In the genomic region with DNA sequence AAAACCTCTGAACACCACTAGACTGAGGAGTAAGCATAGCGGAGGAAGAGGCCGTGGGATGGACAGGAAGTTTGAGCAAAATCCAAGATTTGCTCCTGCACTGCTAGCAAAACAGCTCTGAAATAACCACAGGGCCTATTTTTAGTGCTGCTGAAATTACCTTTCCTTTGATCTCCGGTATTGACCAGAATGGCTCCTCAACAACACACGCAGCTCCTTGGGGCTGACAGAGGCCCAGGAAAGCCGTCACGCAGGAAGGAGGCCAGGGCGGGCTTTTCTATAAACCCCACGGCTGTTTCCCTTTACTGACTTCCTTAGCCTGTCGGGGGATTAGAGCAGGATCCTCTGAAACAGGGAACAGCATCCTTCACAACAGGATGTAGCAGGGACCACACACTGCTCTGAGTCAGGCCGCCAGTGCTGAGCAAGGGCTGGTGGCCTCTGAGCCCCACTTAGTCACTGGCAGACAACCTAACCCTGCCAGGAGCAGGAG, we compare ENCODE assay signal across 1 cellular context.
TF ChIP-seq lines count a peak whose summit lies in the region.

No MANE protein-coding gene starts in this region.

TF ChIP-seq in SK-N-SH treated with all-trans-retinoic acid at 6 μM for 48 hours, 23 proteins besides CTCF, POLR2A, EP300 and RAD21 (continued from another document):
- TF ChIP-seq, protein P1, sequence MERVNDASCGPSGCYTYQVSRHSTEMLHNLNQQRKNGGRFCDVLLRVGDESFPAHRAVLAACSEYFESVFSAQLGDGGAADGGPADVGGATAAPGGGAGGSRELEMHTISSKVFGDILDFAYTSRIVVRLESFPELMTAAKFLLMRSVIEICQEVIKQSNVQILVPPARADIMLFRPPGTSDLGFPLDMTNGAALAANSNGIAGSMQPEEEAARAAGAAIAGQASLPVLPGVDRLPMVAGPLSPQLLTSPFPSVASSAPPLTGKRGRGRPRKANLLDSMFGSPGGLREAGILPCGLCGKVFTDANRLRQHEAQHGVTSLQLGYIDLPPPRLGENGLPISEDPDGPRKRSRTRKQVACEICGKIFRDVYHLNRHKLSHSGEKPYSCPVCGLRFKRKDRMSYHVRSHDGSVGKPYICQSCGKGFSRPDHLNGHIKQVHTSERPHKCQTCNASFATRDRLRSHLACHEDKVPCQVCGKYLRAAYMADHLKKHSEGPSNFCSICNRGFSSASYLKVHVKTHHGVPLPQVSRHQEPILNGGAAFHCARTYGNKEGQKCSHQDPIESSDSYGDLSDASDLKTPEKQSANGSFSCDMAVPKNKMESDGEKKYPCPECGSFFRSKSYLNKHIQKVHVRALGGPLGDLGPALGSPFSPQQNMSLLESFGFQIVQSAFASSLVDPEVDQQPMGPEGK (CRISPR knock-in tag; IDR thresholded peaks at IDR 0.05; ENCODE audit: borderline replicate concordance): no peak
- no peak for TF ChIP-seq ISL1 (CRISPR knock-in tag; IDR thresholded peaks at IDR 0.05)
- TF ChIP-seq PPARA (CRISPR knock-in tag; IDR thresholded peaks at IDR 0.05; ENCODE audit: borderline replicate concordance): no peak
- no peak for TF ChIP-seq ESRRG (CRISPR knock-in tag; IDR thresholded peaks at IDR 0.05)
- TF ChIP-seq TOX (CRISPR knock-in tag; IDR thresholded peaks at IDR 0.05; ENCODE audit: borderline replicate concordance): no peak
- TF ChIP-seq, protein P2, sequence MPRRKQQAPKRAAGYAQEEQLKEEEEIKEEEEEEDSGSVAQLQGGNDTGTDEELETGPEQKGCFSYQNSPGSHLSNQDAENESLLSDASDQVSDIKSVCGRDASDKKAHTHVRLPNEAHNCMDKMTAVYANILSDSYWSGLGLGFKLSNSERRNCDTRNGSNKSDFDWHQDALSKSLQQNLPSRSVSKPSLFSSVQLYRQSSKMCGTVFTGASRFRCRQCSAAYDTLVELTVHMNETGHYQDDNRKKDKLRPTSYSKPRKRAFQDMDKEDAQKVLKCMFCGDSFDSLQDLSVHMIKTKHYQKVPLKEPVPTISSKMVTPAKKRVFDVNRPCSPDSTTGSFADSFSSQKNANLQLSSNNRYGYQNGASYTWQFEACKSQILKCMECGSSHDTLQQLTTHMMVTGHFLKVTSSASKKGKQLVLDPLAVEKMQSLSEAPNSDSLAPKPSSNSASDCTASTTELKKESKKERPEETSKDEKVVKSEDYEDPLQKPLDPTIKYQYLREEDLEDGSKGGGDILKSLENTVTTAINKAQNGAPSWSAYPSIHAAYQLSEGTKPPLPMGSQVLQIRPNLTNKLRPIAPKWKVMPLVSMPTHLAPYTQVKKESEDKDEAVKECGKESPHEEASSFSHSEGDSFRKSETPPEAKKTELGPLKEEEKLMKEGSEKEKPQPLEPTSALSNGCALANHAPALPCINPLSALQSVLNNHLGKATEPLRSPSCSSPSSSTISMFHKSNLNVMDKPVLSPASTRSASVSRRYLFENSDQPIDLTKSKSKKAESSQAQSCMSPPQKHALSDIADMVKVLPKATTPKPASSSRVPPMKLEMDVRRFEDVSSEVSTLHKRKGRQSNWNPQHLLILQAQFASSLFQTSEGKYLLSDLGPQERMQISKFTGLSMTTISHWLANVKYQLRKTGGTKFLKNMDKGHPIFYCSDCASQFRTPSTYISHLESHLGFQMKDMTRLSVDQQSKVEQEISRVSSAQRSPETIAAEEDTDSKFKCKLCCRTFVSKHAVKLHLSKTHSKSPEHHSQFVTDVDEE (CRISPR knock-in tag; IDR thresholded peaks at IDR 0.05): no peak
- no peak for TF ChIP-seq ZNF565 (CRISPR knock-in tag; conservative IDR thresholded peaks at IDR 0.05; ENCODE audit: low read depth)
